In the genomic region with DNA sequence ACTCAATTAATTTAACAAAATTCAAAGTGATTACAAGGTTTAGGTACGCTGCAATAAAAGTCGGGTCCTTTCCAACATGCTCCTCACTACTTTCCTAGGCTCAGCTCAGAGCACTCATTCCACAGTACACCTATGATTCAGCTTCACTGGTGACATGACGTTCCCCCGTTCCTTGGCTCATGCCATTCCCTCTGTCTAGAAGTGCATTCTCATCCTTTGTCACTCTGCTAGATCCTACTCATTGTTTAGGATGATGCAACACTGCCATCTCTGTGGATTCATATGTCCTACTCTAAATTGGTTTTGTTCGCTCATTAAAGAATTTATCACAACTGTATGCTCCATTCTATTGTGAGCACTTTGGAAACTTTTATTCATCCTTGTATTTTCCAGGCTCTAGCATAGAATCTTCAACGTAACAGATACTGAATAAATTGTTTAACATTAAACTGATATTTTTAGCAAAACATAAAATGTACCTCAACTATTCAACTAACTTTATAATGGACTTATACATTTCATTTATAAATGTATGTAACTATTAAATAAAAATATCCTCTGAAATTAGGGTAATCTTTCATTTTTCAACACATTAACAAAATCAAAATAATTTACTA, we compare ENCODE assay signal across 1 cellular context.
TF ChIP-seq lines count a peak whose summit lies in the region.

No MANE protein-coding gene starts in this region.

TF ChIP-seq in K562, 482 proteins besides CTCF, POLR2A, EP300 and RAD21 (continued from another document and continues in another):
- TF ChIP-seq HNRNPK (IDR thresholded peaks at IDR 0.05; ENCODE audit: low read depth, low read length, poor library complexity, severe bottlenecking) = no peak
- TF ChIP-seq ZBTB7A (IDR thresholded peaks at IDR 0.05; ENCODE audit: borderline replicate concordance, control insufficient read depth, low read depth, low read length) = no peak
- peak; percentile 41; the same call in 1 of the 2 replicates for TF ChIP-seq NCOR1 (IDR thresholded peaks at IDR 0.05)
- no peak for TF ChIP-seq YY1 (IDR thresholded peaks at IDR 0.05; ENCODE audit: borderline replicate concordance in 1 of 3, control insufficient read depth in 1 of 3, extremely low read depth in 1 of 3, insufficient read depth in 3 of 3, insufficient read length in 1 of 3, insufficient replicate concordance in 2 of 3, low read depth in 1 of 3, low read length in 2 of 3)
- peak; percentile 86 for TF ChIP-seq EP400 (IDR thresholded peaks at IDR 0.05)
- no peak for TF ChIP-seq SRSF1 (IDR thresholded peaks at IDR 0.05; ENCODE audit: low read depth, low read length)
- no peak for TF ChIP-seq TRIM28 (IDR thresholded peaks at IDR 0.05)
- no peak for TF ChIP-seq EZH2 (IDR thresholded peaks at IDR 0.05; ENCODE audit: borderline replicate concordance, low read depth, low read length)
- TF ChIP-seq ZC3H11A (IDR thresholded peaks at IDR 0.05; ENCODE audit: low read depth, low read length) = no peak
- no peak for TF ChIP-seq PTTG1 (tag; IDR thresholded peaks at IDR 0.05; ENCODE audit: low read depth)
- no peak for TF ChIP-seq ZZZ3 (IDR thresholded peaks at IDR 0.05)
- TF ChIP-seq CEBPG (CRISPR knock-in tag; IDR thresholded peaks at IDR 0.05) = peak; percentile 97
- peak; percentile 99 for TF ChIP-seq CEBPG (tag; conservative IDR thresholded peaks at IDR 0.05 in 1 of 2, IDR thresholded peaks at IDR 0.05 in 1 of 2)
- TF ChIP-seq CXXC5 (CRISPR knock-in tag; IDR thresholded peaks at IDR 0.05) = peak; percentile 67
- no peak for TF ChIP-seq TCF7 (IDR thresholded peaks at IDR 0.05; ENCODE audit: borderline replicate concordance)
- TF ChIP-seq ZNF3 (CRISPR knock-in tag; IDR thresholded peaks at IDR 0.05) = no peak
- TF ChIP-seq, protein P1, sequence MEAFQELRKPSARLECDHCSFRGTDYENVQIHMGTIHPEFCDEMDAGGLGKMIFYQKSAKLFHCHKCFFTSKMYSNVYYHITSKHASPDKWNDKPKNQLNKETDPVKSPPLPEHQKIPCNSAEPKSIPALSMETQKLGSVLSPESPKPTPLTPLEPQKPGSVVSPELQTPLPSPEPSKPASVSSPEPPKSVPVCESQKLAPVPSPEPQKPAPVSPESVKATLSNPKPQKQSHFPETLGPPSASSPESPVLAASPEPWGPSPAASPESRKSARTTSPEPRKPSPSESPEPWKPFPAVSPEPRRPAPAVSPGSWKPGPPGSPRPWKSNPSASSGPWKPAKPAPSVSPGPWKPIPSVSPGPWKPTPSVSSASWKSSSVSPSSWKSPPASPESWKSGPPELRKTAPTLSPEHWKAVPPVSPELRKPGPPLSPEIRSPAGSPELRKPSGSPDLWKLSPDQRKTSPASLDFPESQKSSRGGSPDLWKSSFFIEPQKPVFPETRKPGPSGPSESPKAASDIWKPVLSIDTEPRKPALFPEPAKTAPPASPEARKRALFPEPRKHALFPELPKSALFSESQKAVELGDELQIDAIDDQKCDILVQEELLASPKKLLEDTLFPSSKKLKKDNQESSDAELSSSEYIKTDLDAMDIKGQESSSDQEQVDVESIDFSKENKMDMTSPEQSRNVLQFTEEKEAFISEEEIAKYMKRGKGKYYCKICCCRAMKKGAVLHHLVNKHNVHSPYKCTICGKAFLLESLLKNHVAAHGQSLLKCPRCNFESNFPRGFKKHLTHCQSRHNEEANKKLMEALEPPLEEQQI (IDR thresholded peaks at IDR 0.05) = peak; percentile 95
- TF ChIP-seq NFRKB (IDR thresholded peaks at IDR 0.05; ENCODE audit: low read depth) = peak; percentile 83
- no peak for TF ChIP-seq RBM25 (IDR thresholded peaks at IDR 0.05; ENCODE audit: low read depth, low read length, severe bottlenecking)
- TF ChIP-seq, protein P2, sequence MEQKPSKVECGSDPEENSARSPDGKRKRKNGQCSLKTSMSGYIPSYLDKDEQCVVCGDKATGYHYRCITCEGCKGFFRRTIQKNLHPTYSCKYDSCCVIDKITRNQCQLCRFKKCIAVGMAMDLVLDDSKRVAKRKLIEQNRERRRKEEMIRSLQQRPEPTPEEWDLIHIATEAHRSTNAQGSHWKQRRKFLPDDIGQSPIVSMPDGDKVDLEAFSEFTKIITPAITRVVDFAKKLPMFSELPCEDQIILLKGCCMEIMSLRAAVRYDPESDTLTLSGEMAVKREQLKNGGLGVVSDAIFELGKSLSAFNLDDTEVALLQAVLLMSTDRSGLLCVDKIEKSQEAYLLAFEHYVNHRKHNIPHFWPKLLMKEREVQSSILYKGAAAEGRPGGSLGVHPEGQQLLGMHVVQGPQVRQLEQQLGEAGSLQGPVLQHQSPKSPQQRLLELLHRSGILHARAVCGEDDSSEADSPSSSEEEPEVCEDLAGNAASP (IDR thresholded peaks at IDR 0.05) = no peak
- TF ChIP-seq, protein P3, sequence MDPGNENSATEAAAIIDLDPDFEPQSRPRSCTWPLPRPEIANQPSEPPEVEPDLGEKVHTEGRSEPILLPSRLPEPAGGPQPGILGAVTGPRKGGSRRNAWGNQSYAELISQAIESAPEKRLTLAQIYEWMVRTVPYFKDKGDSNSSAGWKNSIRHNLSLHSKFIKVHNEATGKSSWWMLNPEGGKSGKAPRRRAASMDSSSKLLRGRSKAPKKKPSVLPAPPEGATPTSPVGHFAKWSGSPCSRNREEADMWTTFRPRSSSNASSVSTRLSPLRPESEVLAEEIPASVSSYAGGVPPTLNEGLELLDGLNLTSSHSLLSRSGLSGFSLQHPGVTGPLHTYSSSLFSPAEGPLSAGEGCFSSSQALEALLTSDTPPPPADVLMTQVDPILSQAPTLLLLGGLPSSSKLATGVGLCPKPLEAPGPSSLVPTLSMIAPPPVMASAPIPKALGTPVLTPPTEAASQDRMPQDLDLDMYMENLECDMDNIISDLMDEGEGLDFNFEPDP (CRISPR knock-in tag; IDR thresholded peaks at IDR 0.05) = no peak
- no peak for TF ChIP-seq RBFOX2 (IDR thresholded peaks at IDR 0.05; ENCODE audit: low read depth, low read length)
- TF ChIP-seq, protein P4, sequence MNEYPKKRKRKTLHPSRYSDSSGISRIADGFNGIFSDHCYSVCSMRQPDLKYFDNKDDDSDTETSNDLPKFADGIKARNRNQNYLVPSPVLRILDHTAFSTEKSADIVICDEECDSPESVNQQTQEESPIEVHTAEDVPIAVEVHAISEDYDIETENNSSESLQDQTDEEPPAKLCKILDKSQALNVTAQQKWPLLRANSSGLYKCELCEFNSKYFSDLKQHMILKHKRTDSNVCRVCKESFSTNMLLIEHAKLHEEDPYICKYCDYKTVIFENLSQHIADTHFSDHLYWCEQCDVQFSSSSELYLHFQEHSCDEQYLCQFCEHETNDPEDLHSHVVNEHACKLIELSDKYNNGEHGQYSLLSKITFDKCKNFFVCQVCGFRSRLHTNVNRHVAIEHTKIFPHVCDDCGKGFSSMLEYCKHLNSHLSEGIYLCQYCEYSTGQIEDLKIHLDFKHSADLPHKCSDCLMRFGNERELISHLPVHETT (CRISPR knock-in tag; conservative IDR thresholded peaks at IDR 0.05 in 1 of 2, IDR thresholded peaks at IDR 0.05 in 1 of 2) = no peak
- no peak for TF ChIP-seq NR2C2 (CRISPR knock-in tag; IDR thresholded peaks at IDR 0.05)
- TF ChIP-seq NR2C2 (tag; IDR thresholded peaks at IDR 0.05) = no peak
- TF ChIP-seq MECOM (CRISPR knock-in tag; IDR thresholded peaks at IDR 0.05) = peak; percentile 70
- no peak for TF ChIP-seq FIP1L1 (IDR thresholded peaks at IDR 0.05; ENCODE audit: low read depth, low read length, poor library complexity, severe bottlenecking)
- TF ChIP-seq PTRF (tag; IDR thresholded peaks at IDR 0.05) = no peak
- TF ChIP-seq BRCA1 (IDR thresholded peaks at IDR 0.05) = no peak
- no peak for TF ChIP-seq BRCA1 (CRISPR knock-in tag; IDR thresholded peaks at IDR 0.05)
- no peak for TF ChIP-seq NFATC3 (IDR thresholded peaks at IDR 0.05)
- no peak; the same call in 1 of the 2 replicates for TF ChIP-seq THRAP3 (IDR thresholded peaks at IDR 0.05; ENCODE audit: borderline replicate concordance)
- no peak for TF ChIP-seq CBFB (CRISPR knock-in tag; IDR thresholded peaks at IDR 0.05)
- no peak for TF ChIP-seq ZNF778 (CRISPR knock-in tag; IDR thresholded peaks at IDR 0.05)
- TF ChIP-seq NRF1 (conservative IDR thresholded peaks at IDR 0.05 in 1 of 2, IDR thresholded peaks at IDR 0.05 in 1 of 2) = no peak
- TF ChIP-seq NR2C1 (IDR thresholded peaks at IDR 0.05) = peak; percentile 28; the same call in 1 of the 2 replicates
- 0 out of 2 replicates have a peak, but pooled peaks have one; percentile 26 for TF ChIP-seq NR2C1 (tag; IDR thresholded peaks at IDR 0.05)
- TF ChIP-seq, protein P5, sequence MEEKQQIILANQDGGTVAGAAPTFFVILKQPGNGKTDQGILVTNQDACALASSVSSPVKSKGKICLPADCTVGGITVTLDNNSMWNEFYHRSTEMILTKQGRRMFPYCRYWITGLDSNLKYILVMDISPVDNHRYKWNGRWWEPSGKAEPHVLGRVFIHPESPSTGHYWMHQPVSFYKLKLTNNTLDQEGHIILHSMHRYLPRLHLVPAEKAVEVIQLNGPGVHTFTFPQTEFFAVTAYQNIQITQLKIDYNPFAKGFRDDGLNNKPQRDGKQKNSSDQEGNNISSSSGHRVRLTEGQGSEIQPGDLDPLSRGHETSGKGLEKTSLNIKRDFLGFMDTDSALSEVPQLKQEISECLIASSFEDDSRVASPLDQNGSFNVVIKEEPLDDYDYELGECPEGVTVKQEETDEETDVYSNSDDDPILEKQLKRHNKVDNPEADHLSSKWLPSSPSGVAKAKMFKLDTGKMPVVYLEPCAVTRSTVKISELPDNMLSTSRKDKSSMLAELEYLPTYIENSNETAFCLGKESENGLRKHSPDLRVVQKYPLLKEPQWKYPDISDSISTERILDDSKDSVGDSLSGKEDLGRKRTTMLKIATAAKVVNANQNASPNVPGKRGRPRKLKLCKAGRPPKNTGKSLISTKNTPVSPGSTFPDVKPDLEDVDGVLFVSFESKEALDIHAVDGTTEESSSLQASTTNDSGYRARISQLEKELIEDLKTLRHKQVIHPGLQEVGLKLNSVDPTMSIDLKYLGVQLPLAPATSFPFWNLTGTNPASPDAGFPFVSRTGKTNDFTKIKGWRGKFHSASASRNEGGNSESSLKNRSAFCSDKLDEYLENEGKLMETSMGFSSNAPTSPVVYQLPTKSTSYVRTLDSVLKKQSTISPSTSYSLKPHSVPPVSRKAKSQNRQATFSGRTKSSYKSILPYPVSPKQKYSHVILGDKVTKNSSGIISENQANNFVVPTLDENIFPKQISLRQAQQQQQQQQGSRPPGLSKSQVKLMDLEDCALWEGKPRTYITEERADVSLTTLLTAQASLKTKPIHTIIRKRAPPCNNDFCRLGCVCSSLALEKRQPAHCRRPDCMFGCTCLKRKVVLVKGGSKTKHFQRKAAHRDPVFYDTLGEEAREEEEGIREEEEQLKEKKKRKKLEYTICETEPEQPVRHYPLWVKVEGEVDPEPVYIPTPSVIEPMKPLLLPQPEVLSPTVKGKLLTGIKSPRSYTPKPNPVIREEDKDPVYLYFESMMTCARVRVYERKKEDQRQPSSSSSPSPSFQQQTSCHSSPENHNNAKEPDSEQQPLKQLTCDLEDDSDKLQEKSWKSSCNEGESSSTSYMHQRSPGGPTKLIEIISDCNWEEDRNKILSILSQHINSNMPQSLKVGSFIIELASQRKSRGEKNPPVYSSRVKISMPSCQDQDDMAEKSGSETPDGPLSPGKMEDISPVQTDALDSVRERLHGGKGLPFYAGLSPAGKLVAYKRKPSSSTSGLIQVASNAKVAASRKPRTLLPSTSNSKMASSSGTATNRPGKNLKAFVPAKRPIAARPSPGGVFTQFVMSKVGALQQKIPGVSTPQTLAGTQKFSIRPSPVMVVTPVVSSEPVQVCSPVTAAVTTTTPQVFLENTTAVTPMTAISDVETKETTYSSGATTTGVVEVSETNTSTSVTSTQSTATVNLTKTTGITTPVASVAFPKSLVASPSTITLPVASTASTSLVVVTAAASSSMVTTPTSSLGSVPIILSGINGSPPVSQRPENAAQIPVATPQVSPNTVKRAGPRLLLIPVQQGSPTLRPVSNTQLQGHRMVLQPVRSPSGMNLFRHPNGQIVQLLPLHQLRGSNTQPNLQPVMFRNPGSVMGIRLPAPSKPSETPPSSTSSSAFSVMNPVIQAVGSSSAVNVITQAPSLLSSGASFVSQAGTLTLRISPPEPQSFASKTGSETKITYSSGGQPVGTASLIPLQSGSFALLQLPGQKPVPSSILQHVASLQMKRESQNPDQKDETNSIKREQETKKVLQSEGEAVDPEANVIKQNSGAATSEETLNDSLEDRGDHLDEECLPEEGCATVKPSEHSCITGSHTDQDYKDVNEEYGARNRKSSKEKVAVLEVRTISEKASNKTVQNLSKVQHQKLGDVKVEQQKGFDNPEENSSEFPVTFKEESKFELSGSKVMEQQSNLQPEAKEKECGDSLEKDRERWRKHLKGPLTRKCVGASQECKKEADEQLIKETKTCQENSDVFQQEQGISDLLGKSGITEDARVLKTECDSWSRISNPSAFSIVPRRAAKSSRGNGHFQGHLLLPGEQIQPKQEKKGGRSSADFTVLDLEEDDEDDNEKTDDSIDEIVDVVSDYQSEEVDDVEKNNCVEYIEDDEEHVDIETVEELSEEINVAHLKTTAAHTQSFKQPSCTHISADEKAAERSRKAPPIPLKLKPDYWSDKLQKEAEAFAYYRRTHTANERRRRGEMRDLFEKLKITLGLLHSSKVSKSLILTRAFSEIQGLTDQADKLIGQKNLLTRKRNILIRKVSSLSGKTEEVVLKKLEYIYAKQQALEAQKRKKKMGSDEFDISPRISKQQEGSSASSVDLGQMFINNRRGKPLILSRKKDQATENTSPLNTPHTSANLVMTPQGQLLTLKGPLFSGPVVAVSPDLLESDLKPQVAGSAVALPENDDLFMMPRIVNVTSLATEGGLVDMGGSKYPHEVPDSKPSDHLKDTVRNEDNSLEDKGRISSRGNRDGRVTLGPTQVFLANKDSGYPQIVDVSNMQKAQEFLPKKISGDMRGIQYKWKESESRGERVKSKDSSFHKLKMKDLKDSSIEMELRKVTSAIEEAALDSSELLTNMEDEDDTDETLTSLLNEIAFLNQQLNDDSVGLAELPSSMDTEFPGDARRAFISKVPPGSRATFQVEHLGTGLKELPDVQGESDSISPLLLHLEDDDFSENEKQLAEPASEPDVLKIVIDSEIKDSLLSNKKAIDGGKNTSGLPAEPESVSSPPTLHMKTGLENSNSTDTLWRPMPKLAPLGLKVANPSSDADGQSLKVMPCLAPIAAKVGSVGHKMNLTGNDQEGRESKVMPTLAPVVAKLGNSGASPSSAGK (IDR thresholded peaks at IDR 0.05) = peak; percentile 52
- TF ChIP-seq NFIC (IDR thresholded peaks at IDR 0.05) = peak; percentile 45; the same call in 1 of the 2 replicates
- TF ChIP-seq HCFC1 (IDR thresholded peaks at IDR 0.05; ENCODE audit: low read depth, low read length) = no peak
- TF ChIP-seq TCFL5 (CRISPR knock-in tag; conservative IDR thresholded peaks at IDR 0.05) = no peak
- TF ChIP-seq ARID1B (IDR thresholded peaks at IDR 0.05) = peak; percentile 83
- TF ChIP-seq, protein P6, sequence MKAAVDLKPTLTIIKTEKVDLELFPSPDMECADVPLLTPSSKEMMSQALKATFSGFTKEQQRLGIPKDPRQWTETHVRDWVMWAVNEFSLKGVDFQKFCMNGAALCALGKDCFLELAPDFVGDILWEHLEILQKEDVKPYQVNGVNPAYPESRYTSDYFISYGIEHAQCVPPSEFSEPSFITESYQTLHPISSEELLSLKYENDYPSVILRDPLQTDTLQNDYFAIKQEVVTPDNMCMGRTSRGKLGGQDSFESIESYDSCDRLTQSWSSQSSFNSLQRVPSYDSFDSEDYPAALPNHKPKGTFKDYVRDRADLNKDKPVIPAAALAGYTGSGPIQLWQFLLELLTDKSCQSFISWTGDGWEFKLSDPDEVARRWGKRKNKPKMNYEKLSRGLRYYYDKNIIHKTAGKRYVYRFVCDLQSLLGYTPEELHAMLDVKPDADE (conservative IDR thresholded peaks at IDR 0.05; ENCODE audit: control insufficient read depth, low read depth, low read length) = no peak
- no peak for TF ChIP-seq ZNF431 (CRISPR knock-in tag; IDR thresholded peaks at IDR 0.05)
